In genomic region chr12:46461459-46461858, GRCh38 we compare ENCODE assay signal across 16 cellular contexts.
A peak's percentile ranks its signal among the peaks of the same experiment; 100 is the strongest.
DNase-seq lines count a peak whose midpoint lies in the region; ATAC-seq and TF ChIP-seq lines count a peak whose summit lies in the region.
"Had no signal": no experiment of that assay in that cellular context is flagged by ENCODE, and none has a peak within 500 bp of the region (broad histone marks: within the 10 kb centered on the region; RNA-seq: fewer than 3 reads in every experiment).

No MANE protein-coding gene starts in this region.

- peaks cover 36% of the 10 kb centered on the region for H3K4me1 Mint-ChIP-seq in memory B cell

- H3K36me3 ChIP-seq in smooth muscle cell (ENCODE audit: low read depth): no peaks in the 10 kb centered on the region

- 89% methylated on average over 5 of the region's 5 CpGs for WGBS in smooth muscle cell (ENCODE audit: low lambda C conversion rate)

- H3K4me1 ChIP-seq in smooth muscle cell (ENCODE audit: low read depth): peaks cover 8% of the 10 kb centered on the region

- no peaks in the 10 kb centered on the region for H3K9me3 Mint-ChIP-seq in memory B cell

- TF ChIP-seq CTCF in choroid plexus epithelial cell (conservative IDR thresholded peaks at IDR 0.05; ENCODE audit: low read depth, low read length) (no peak), smooth muscle cell (IDR thresholded peaks at IDR 0.05; ENCODE audit: borderline replicate concordance, insufficient read depth, poor library complexity, severe bottlenecking) (no peak)

- H3K36me3 Mint-ChIP-seq in memory B cell: peaks cover 5% of the 10 kb centered on the region

- peak; percentile 40 for DNase-seq in LHCN-M2 (ENCODE audit: low read depth)
- DNase-seq in choroid plexus epithelial cell (ENCODE audit: low read depth): peak; percentile 56
- DNase-seq in memory B cell (ENCODE audit: low spot score in 2 of 2): no peak
- no peak for DNase-seq in smooth muscle cell (lab: John Stamatoyannopoulos, UW; ENCODE audit: unreplicated experiment)
- DNase-seq in globus pallidus (ENCODE audit: low spot score): no peak
- no peak for DNase-seq in DMS153 treated with DMSO at 0.1 percent for 48 hours (lab: John Stamatoyannopoulos, UW; ENCODE audit: unreplicated experiment)
- DNase-seq: activated CD8-positive, alpha-beta memory T cell treated with anti-CD3 and anti-CD28 coated beads, Interleukin-2, amount 50 U/mL, for 4 hours; activated naive CD4-positive, alpha-beta T cell treated with Interleukin-2 at 50 U/mL for 16 hours; effector CD4-positive, alpha-beta T cell; NCI-H1694 treated with DMSO at 0.1 percent for 48 hours; NCI-H524 treated with DMSO at 0.1 percent for 48 hours; PC-9 had no signal

- no peaks in the 10 kb centered on the region for H3K27me3 ChIP-seq in smooth muscle cell (ENCODE audit: low read depth)

- peaks cover 7% of the 10 kb centered on the region for H3F3A ChIP-seq in smooth muscle cell (ENCODE audit: low read depth)

- no peak for ATAC-seq in memory B cell (ENCODE audit: low read depth)
- no peak for ATAC-seq in GM18519 (IDR thresholded peaks at IDR 0.05; ENCODE audit: low FRiP score, unreplicated experiment)
- no peak for ATAC-seq in HG02588 (IDR thresholded peaks at IDR 0.05; ENCODE audit: unreplicated experiment)
- ATAC-seq: WTC11 had no signal

- H3K79me2 ChIP-seq in smooth muscle cell (ENCODE audit: low read depth): no peaks in the 10 kb centered on the region
- H3K79me2 ChIP-seq: parathyroid adenoma had no signal

- H3K9me3 ChIP-seq in smooth muscle cell (replicated peaks; ENCODE audit: low read depth): no peaks in the 10 kb centered on the region

- peak overlapping the region; percentile 36 for H3K4me2 ChIP-seq in smooth muscle cell
- H3K4me2 ChIP-seq: PC-9 had no signal

- H3K4me3 ChIP-seq in choroid plexus epithelial cell (ENCODE audit: low read depth, low read length) (no peak overlapping the region), smooth muscle cell (no peak overlapping the region)
- H3K4me3 ChIP-seq: PC-9 had no signal

- H3K27ac Mint-ChIP-seq in memory B cell: peak overlapping the region; percentile 72

- no peaks in the 10 kb centered on the region for H4K20me1 ChIP-seq in smooth muscle cell (ENCODE audit: low read depth)

- H3K27ac ChIP-seq in smooth muscle cell (ENCODE audit: low read depth): no peak overlapping the region
- H3K27ac ChIP-seq: PC-9 had no signal

- H3K4me3 Mint-ChIP-seq in memory B cell: no peak overlapping the region
- H3K4me3 Mint-ChIP-seq: WTC11 had no signal

- H2AFZ ChIP-seq in smooth muscle cell (ENCODE audit: low read depth): no peak overlapping the region
- H2AFZ ChIP-seq: parathyroid adenoma, PC-9 had no signal

- H3K9ac ChIP-seq in smooth muscle cell (ENCODE audit: low read depth): no peak overlapping the region
- H3K9ac ChIP-seq: parathyroid adenoma had no signal

- H3K27me3 Mint-ChIP-seq in memory B cell: no peaks in the 10 kb centered on the region

Comparison
In these comparisons a context has a peak if more than half of its experiments do, and no peak if none do; other contexts are left out.
1. DNase-seq: peak in LHCN-M2 (single experiment) and choroid plexus epithelial cell (single experiment); none in memory B cell (0 of 2), smooth muscle cell (single experiment), globus pallidus (single experiment) and DMS153 treated with DMSO at 0.1 percent for 48 hours (single experiment).